In the genomic region with DNA sequence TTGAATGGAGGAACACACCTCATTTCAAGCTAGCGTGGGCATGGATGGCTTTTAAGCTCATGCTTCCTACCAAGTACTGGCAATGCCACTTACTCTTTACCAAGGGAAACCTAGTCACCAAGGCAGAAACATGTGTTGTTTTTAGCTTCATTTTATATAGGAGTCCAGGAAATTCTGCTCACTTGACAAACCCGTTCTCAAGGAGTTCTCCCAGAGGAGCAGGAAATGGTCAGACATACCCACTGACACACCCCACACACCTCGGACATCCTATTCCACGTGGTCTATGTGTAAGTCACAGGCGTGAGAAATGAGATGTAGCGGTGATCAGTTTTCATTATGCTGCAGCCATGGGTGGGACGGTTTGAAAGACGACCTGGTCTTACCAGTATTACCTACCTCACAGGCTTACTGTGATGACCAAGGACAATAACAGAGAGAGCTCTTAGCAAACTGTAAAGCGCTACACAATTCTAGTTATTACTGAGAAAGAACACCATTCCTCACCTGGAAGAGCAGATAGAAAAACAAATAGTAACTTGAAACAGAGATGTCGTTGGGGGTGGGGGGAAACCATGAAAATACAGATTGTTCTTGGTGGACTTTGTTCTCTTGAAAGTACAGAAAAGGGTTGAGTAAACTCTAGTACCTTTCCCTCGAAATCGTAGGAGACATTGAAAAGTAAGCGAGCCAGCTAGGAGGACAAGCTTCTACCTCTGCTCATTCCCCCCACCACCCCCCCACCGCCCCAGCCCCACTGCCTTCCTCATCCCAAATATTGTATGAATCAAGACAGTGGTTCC, we compare ENCODE assay signal across 9 cellular contexts. TPM values are rescaled to one million over a fixed set of nuclear protein-coding genes. Genes with fewer than 3 reads are reported as not detected.
DNase-seq lines count a peak whose midpoint lies in the region; ATAC-seq, FAIRE-seq and TF ChIP-seq lines count a peak whose summit lies in the region.
"Had no signal": no experiment of that assay in that cellular context is flagged by ENCODE, and none has a peak within 500 bp of the region (broad histone marks: within the 10 kb centered on the region; RNA-seq: fewer than 3 reads in every experiment).

No MANE protein-coding gene starts in this region.

- peak overlapping the region; percentile 84 for H2AFZ ChIP-seq in K562 (ENCODE audit: low read depth, low read length)

- no peak for DNase-seq in right atrium auricular region (ENCODE audit: low spot score)
- no peak for DNase-seq in Right ventricle myocardium superior
- peak; percentile 33 to 54 (median 48) for DNase-seq in K562 (ENCODE audit: extremely low read depth in 1 of 4, low spot score in 3 of 4)
- no peak for DNase-seq in lung (ENCODE audit: low spot score)
- no peak for DNase-seq in aorta
- DNase-seq in stimulated activated naive CD4-positive, alpha-beta T cell treated with Interleukin-2 at 50 U/mL for 16 hours (lab: John Stamatoyannopoulos, UW) = no peak

- TF ChIP-seq CTCF in right atrium auricular region (IDR thresholded peaks at IDR 0.05) (no peak), K562 (IDR thresholded peaks at IDR 0.05 in 2 of 3, conservative IDR thresholded peaks at IDR 0.05 in 1 of 3; ENCODE audit: insufficient read depth in 2 of 3, low read depth in 1 of 3, low read length in 3 of 3) (no peak), lung (IDR thresholded peaks at IDR 0.05; ENCODE audit: control extremely low read depth, extremely low read depth) (no peak)

- intact Hi-C loops in Right ventricle myocardium superior (cut with DNase I) (loop anchor here (10.0 kb wide), 2 partner anchors 64 to 94 kb away; no protein-coding TSS in a partner anchor), K562 (cut with micrococcal nuclease) (loop anchor here (2.0 kb wide), 1 partner anchor 106 kb away; no protein-coding TSS in a partner anchor), aorta (cut with DNase I) (loop anchor here in 1 of 2 donors (5.0 kb wide), 1 partner anchor 96 kb away; no protein-coding TSS in a partner anchor)

- H3K36me3 ChIP-seq in right atrium auricular region (no peaks in the 10 kb centered on the region), K562 (ENCODE audit: control insufficient read depth, insufficient read depth, low read length) (peaks cover 23% of the 10 kb centered on the region), lung (ENCODE audit: control insufficient read depth in 2 of 2, insufficient read depth in 2 of 2, low read length in 2 of 2) (no peaks in the 10 kb centered on the region), aorta (ENCODE audit: control insufficient read depth in 1 of 2, insufficient read depth in 2 of 2, low read length in 1 of 2) (no peaks in the 10 kb centered on the region)

- WGBS in K562 (ENCODE audit: insufficient coverage, low coverage, missing lambda C conversion rate) = 6% methylated on average over 14 of the region's 14 CpGs
- 22 to 34% methylated on average over 14 of the region's 14 CpGs for WGBS in lung, 2 donors
- 2 to 3% methylated on average over 14 of the region's 14 CpGs for WGBS in aorta, 2 donors

- BruUV-seq in K562 (replicated peaks; lab: Mats Ljungman, UMichigan) = TSS peak; percentile 35

- no peaks in the 10 kb centered on the region for H4K20me1 ChIP-seq in K562 (replicated peaks; ENCODE audit: control insufficient read depth, insufficient read depth, low read length)

- POLR2A ChIA-PET in K562 (lab: Yijun Ruan, JAX) = interaction anchor here (0.6 to 2.9 kb wide), 4 partner anchors 8 to 157 kb away, joined by 3 to 14 read pairs (median 8); no protein-coding TSS in a partner anchor

- peak overlapping the region; percentile 96 to 98 for H3K27ac ChIP-seq in right atrium auricular region
- peak overlapping the region; percentile 70 for H3K27ac ChIP-seq in K562 (ENCODE audit: extremely low read depth, low read depth, low read length)
- peak overlapping the region in 1 of 2 donors; percentile 80 for H3K27ac ChIP-seq in lung (ENCODE audit: low read depth in 1 of 2, low read length in 1 of 2)
- H3K27ac ChIP-seq in aorta (ENCODE audit: low read depth in 1 of 2, low read length in 2 of 2) = peak overlapping the region in 1 of 2 donors; percentile 73

- FAIRE-seq in K562 (lab: Jason Lieb, UNC) = no peak

- no peak for TF ChIP-seq POLR2A in K562 (conservative IDR thresholded peaks at IDR 0.05)

- H3K4me1 ChIP-seq in right atrium auricular region = peaks cover 0 to 37% of the 10 kb centered on the region in 2 donors
- H3K4me1 ChIP-seq in K562 (replicated peaks in 1 of 2; ENCODE audit: control insufficient read depth in 2 of 2, insufficient read depth in 2 of 2, low read length in 2 of 2) = peaks cover 17 to 36% of the 10 kb centered on the region in 2 experiments; a peak in 4 of 5 replicates
- peaks cover 6 to 19% of the 10 kb centered on the region in 2 donors for H3K4me1 ChIP-seq in lung (ENCODE audit: control insufficient read depth in 2 of 2, insufficient read depth in 2 of 2, low read length in 2 of 2)
- peaks cover 0 to 3% of the 10 kb centered on the region in 2 donors for H3K4me1 ChIP-seq in aorta (ENCODE audit: control insufficient read depth in 1 of 2, insufficient read depth in 2 of 2, low read length in 2 of 2)

- TF ChIP-seq EP300 in K562 (IDR thresholded peaks at IDR 0.05; ENCODE audit: low read length) = no peak

- peak overlapping the region; percentile 76 to 95 for H3K9ac ChIP-seq in K562 (ENCODE audit: insufficient read depth in 1 of 2, low read depth in 2 of 2, low read length in 2 of 2)

- no peak for TF ChIP-seq RAD21 in K562 (CRISPR knock-in tag; conservative IDR thresholded peaks at IDR 0.05 in 1 of 2, IDR thresholded peaks at IDR 0.05 in 1 of 2)

- peak overlapping the region; percentile 85 for H3K4me2 ChIP-seq in K562 (ENCODE audit: insufficient read depth, low read length)

- H3K4me3 ChIP-seq in right atrium auricular region (peak overlapping the region; percentile 79 to 85), K562 (peak overlapping the region; percentile 69), lung (peak overlapping the region; percentile 86), aorta (ENCODE audit: low read length in 2 of 2) (peak overlapping the region; percentile 81 to 83)
- H3K4me3 ChIP-seq: GM12878 had no signal

- peaks cover 66% of the 10 kb centered on the region for H3K79me2 ChIP-seq in K562 (ENCODE audit: control insufficient read depth, insufficient read depth, low read length)

- H3K27me3 ChIP-seq in right atrium auricular region (no peaks in the 10 kb centered on the region), K562 (ENCODE audit: control insufficient read depth in 2 of 2, insufficient read depth in 2 of 2, low read length in 2 of 2) (no peaks in the 10 kb centered on the region), lung (ENCODE audit: control insufficient read depth, insufficient read depth) (no peaks in the 10 kb centered on the region), aorta (ENCODE audit: control insufficient read depth in 1 of 2, insufficient read depth in 2 of 2, low read length in 1 of 2) (no peaks in the 10 kb centered on the region)

- H3K9me3 ChIP-seq in right atrium auricular region = no peaks in the 10 kb centered on the region
- H3K9me3 ChIP-seq in K562 (replicated peaks; ENCODE audit: control insufficient read depth, insufficient read depth, low read depth, low read length) = no peaks in the 10 kb centered on the region
- no peaks in the 10 kb centered on the region for H3K9me3 ChIP-seq in lung (ENCODE audit: control insufficient read depth in 2 of 2, insufficient read depth in 1 of 2, low read length in 1 of 2)
- no peaks in the 10 kb centered on the region for H3K9me3 ChIP-seq in aorta (ENCODE audit: control insufficient read depth, low read length)

- H3K9me1 ChIP-seq in K562 (ENCODE audit: control insufficient read depth, insufficient read depth, low read length) = no peaks in the 10 kb centered on the region

- in situ Hi-C loops in K562 (cut with MboI) = loop anchor here (25.0 kb wide), 1 partner anchor 1521 kb away; a partner anchor contains a TSS

- ATAC-seq in Right ventricle myocardium superior (ENCODE audit: poor library complexity) = no peak
- peak; percentile 7 for ATAC-seq in K562
- no peak for ATAC-seq in lung (ENCODE audit: insufficient read depth, low FRiP score)
- no peak for ATAC-seq in aorta (ENCODE audit: low FRiP score)
- no peak for ATAC-seq in HG02642 (IDR thresholded peaks at IDR 0.05; ENCODE audit: poor library complexity, unreplicated experiment)
- no peak for ATAC-seq in HG02885 (IDR thresholded peaks at IDR 0.05; ENCODE audit: poor library complexity, unreplicated experiment)

- CTCF ChIA-PET in K562 (lab: Yijun Ruan, JAX; ENCODE audit: low intra/inter-chr PET ratio) = no interaction called here

TF ChIP-seq in K562, 482 proteins besides CTCF, POLR2A, EP300 and RAD21 (continues in another document):
- TF ChIP-seq SAP30 (IDR thresholded peaks at IDR 0.05; ENCODE audit: borderline replicate concordance, insufficient read depth, low read depth, low read length, poor library complexity, severe bottlenecking) = peak; percentile 71

RNA-seq across cellular contexts. Expression of a gene that starts 1.7 kb away (rescaled TPM):
- total RNA-seq in right atrium auricular region (10 to 100 TPM; 11.5 to 16.8 TPM), Right ventricle myocardium superior (19.7 TPM), K562 (2014; rRNA removed) (6.7 and 11.6 TPM in 2 replicates), K562 (2014; rRNA removed; fragmentation: Illumina TruSeq; extraction: Trizol) (19.4 and 20.6 TPM in 2 replicates), K562 (2015; rRNA removed; fragmentation: Illumina TruSeq; extraction: Trizol) (17.4 and 18.6 TPM in 2 replicates), K562 (2021) (25.7 and 27.9 TPM in 2 replicates), lung (10 to 100 TPM; 14.5 to 23.9 TPM), aorta (10 to 100 TPM; 19.3 to 41.2 TPM)
- 10.5 and 14.3 TPM in 2 replicates for total RNA-seq in K562 (2011; cell fraction: chromatin; rRNA removed; ENCODE audit: low replicate concordance)
- total RNA-seq in K562 (2011; cell fraction: nucleolus; rRNA removed) = 4.2 and 4.6 TPM in 2 replicates
- total RNA-seq in K562 (2011; cell fraction: nucleoplasm; rRNA removed) = 7.0 and 15.1 TPM in 2 replicates
- polyA plus RNA-seq in K562 (2011; rRNA removed) (7.1 and 8.1 TPM in 2 replicates), K562 (2014; fragmentation: Illumina TruSeq; extraction: Trizol) (24.2 and 29.6 TPM in 2 replicates), K562 (2014; fragmentation: Nextera tagmentation; extraction: Ambion mirVana) (1 to 10 TPM; 4.5 to 5.3 TPM), K562 (2014; rRNA removed) (9.5 and 9.7 TPM in 2 replicates), lung (10 to 100 TPM in 1 of 2 donors, 1 to 10 TPM in 1; 3.5 to 13.0 TPM), aorta (10 to 100 TPM in 1 of 2 donors, 1 to 10 TPM in 1; 9.3 to 12.0 TPM)
- polyA plus RNA-seq in K562 (2011; cell fraction: cytosol; rRNA removed) = 4.9 and 5.0 TPM in 2 replicates
- polyA plus RNA-seq in K562 (2011; cell fraction: nucleus; rRNA removed) = 5.8 and 8.4 TPM in 2 replicates
- polyA plus RNA-seq in K562 (2012) = 5.2 and 13.5 TPM in 2 replicates
- polyA minus RNA-seq in K562 (2011; rRNA and poly(A)+ RNA removed) = 11.9 and 12.1 TPM in 2 replicates
- polyA minus RNA-seq in K562 (2011; cell fraction: cytosol; rRNA and poly(A)+ RNA removed) = 5.2 and 6.2 TPM in 2 replicates
- polyA minus RNA-seq in K562 (2011; cell fraction: nucleus; rRNA and poly(A)+ RNA removed) = 3.0 and 5.4 TPM in 2 replicates

Comparison
In these comparisons a context has a peak if more than half of its experiments do, and no peak if none do; other contexts are left out.
1. DNase-seq: peak in K562 (4 of 4); none in right atrium auricular region (single experiment), Right ventricle myocardium superior (single experiment), lung (single experiment), aorta (0 of 2) and stimulated activated naive CD4-positive, alpha-beta T cell treated with Interleukin-2 at 50 U/mL for 16 hours (single experiment).
2. Peak in every context shown above with its lines, with median percentiles within 50 percentile points of each other: H3K4me3 ChIP-seq.